8 cellular contexts compared by ENCODE assay signal in the genomic region with DNA sequence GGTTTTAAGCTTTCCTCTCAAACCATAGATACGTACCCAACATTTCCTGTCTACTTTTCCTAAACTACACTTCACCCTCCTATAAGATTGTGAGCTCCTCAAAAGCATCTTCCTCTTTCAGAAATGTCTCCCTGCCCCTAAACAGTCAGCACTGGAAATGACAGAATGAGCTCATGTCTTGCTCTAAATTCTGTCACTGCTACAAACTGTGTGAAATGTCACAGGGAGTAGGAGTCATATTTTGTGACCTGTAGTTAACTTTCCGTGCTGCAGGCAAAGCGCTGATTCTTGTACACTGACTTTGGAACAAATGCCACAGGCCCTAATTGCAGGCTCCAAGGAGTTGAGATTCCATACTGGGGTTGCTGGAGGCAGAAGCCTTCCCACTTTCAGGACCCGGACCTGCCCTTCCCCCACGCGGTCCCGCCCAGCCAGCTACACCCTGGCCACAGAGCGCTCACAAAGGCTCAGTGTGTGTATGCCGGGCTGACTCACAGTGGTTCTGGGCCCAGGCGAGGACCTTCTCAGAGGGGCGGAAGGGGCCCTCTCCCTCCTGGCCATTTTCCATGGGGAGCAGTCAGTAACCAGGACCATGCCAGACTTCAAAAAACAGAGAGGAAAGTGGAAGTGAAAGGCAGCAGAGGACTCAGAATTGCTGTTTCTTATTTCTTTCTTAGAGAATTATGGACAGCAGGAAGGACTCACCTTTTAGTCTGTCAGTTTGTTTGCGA. TPM values are rescaled to one million over a fixed set of nuclear protein-coding genes. Genes with fewer than 3 reads are reported as not detected.
DNase-seq lines count a peak whose midpoint lies in the region; ATAC-seq lines count a peak whose summit lies in the region.

No MANE protein-coding gene starts in this region.

- ATAC-seq in right cardiac atrium: peak; percentile 81 to 87
- no peak for ATAC-seq in GM18873 (IDR thresholded peaks at IDR 0.05; ENCODE audit: low FRiP score, unreplicated experiment)
- ATAC-seq in GM21529 (IDR thresholded peaks at IDR 0.05; ENCODE audit: unreplicated experiment): no peak

- H3K27ac Mint-ChIP-seq in T-helper 1 cell treated with Interleukin-12 subunit alpha and Interleukin-12 subunit beta and Interleukin-4 antibody, amounts not matched to agents 30 μg/mL and 1 μg/mL, for 36 hours: peak overlapping the region; percentile 95

- H3K4me1 ChIP-seq in right cardiac atrium (ENCODE audit: control insufficient read depth, insufficient read depth, low read length) (peaks cover 4% of the 10 kb centered on the region), rectal smooth muscle tissue (ENCODE audit: control insufficient read depth, insufficient read depth, low read length) (peaks cover 9% of the 10 kb centered on the region)

- H3K9me3 ChIP-seq in right cardiac atrium (ENCODE audit: control insufficient read depth, low read length): no peaks in the 10 kb centered on the region

- H3K27me3 Mint-ChIP-seq in T-helper 1 cell treated with Interleukin-12 subunit alpha and Interleukin-12 subunit beta and Interleukin-4 antibody, amounts not matched to agents 30 μg/mL and 1 μg/mL, for 36 hours (ENCODE audit: low read depth): no peaks in the 10 kb centered on the region

- WGBS in right cardiac atrium: 17% methylated on average over 12 of the region's 12 CpGs

- intact Hi-C loops in right cardiac atrium (cut with DNase I): no loop called here

- H3K27ac ChIP-seq in right cardiac atrium (ENCODE audit: low read length) (peak overlapping the region; percentile 78), rectal smooth muscle tissue (ENCODE audit: low read depth, low read length) (peak overlapping the region; percentile 18)

- H3K4me3 Mint-ChIP-seq in T-helper 1 cell treated with Interleukin-12 subunit alpha and Interleukin-12 subunit beta and Interleukin-4 antibody, amounts not matched to agents 30 μg/mL and 1 μg/mL, for 36 hours: peak overlapping the region; percentile 68

- DNase-seq in A172 (ENCODE audit: low spot score) (peak; percentile 90), HPDE6-E6E7 (ENCODE audit: extremely low spot score) (peak; percentile 79), anterior cingulate cortex (lab: John Stamatoyannopoulos, UW) (peak in 56 of 58 donors; percentile 31 to 92 (median 73)), right cardiac atrium (peak; percentile 94 to 95 (median 94))

- peaks cover 2% of the 10 kb centered on the region for H3K36me3 ChIP-seq in rectal smooth muscle tissue (ENCODE audit: control insufficient read depth, insufficient read depth, low read length)

- H3K9me3 Mint-ChIP-seq in T-helper 1 cell treated with Interleukin-12 subunit alpha and Interleukin-12 subunit beta and Interleukin-4 antibody, amounts not matched to agents 30 μg/mL and 1 μg/mL, for 36 hours: no peaks in the 10 kb centered on the region

- H3K4me1 Mint-ChIP-seq in T-helper 1 cell treated with Interleukin-12 subunit alpha and Interleukin-12 subunit beta and Interleukin-4 antibody, amounts not matched to agents 30 μg/mL and 1 μg/mL, for 36 hours (ENCODE audit: low read depth): peaks cover 34% of the 10 kb centered on the region

- H3K27me3 ChIP-seq in right cardiac atrium (ENCODE audit: control insufficient read depth, insufficient read depth) (no peaks in the 10 kb centered on the region), rectal smooth muscle tissue (ENCODE audit: control insufficient read depth, insufficient read depth, low read length) (no peaks in the 10 kb centered on the region)

- H3K36me3 Mint-ChIP-seq in T-helper 1 cell treated with Interleukin-12 subunit alpha and Interleukin-12 subunit beta and Interleukin-4 antibody, amounts not matched to agents 30 μg/mL and 1 μg/mL, for 36 hours (ENCODE audit: low read depth): peaks cover 3% of the 10 kb centered on the region

- H3K9ac ChIP-seq in rectal smooth muscle tissue (ENCODE audit: low read length): peak overlapping the region; percentile 11

- H3K4me3 ChIP-seq in right cardiac atrium (ENCODE audit: low read length): no peak overlapping the region
- H3K4me3 ChIP-seq in rectal smooth muscle tissue (ENCODE audit: low read length): peak overlapping the region; percentile 25

RNA-seq across cellular contexts. Expression of a gene that starts 24.1 kb away (rescaled TPM):
- 249 and 398 TPM in 2 replicates for total RNA-seq in A172 (2014; rRNA removed; shearing (Covaris generic))
- total RNA-seq in right cardiac atrium: 10 to 100 TPM; 12.2 to 45.4 (median 23.4) TPM
- 116 TPM for polyA plus RNA-seq in right cardiac atrium

RNA-seq across cellular contexts. Expression of a gene that starts 41.1 kb away (rescaled TPM):
- total RNA-seq in A172 (2014; rRNA removed; shearing (Covaris generic)): not detected in 2 replicates
- not detected for total RNA-seq in right cardiac atrium
- polyA plus RNA-seq in right cardiac atrium: not detected

Comparison
In these comparisons a context has a peak if more than half of its experiments do, and no peak if none do; other contexts are left out.
1. ATAC-seq: peak in right cardiac atrium (2 of 2); none in GM18873 (single experiment) and GM21529 (single experiment).
2. Peak in every context shown above with its lines, with median percentiles within 50 percentile points of each other: DNase-seq.